Comparison of ENCODE assay signal across 24 cellular contexts in the genomic region with DNA sequence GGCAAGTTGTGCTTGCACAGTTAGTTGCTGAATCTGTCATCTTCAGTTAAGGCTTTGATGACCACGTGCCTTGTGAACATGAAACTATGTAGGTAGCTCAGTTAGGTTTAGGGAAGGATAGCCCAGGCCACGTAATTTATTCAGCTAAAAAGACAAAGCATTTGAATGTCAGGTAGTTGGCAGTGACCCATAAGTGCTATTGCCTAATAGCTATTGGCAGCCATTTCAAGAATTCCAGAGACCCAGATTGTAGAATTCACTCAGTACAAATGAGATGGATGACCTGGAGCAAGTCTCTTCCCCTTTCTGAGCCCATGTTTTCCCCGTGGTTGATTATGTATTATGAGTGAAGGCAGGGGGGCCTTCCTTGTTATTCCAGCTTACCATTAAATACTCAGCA.
"Had no signal": no experiment of that assay in that cellular context is flagged by ENCODE, and none has a peak within 500 bp of the region (broad histone marks: within the 10 kb centered on the region; RNA-seq: fewer than 3 reads in every experiment).

No MANE protein-coding gene starts in this region.

- DNase-seq: cortex of kidney; dorsolateral prefrontal cortex; effector CD8-positive, alpha-beta T cell; gastrocnemius medialis; kidney; left cardiac atrium; left ventricle myocardium inferior; mesendoderm; naive B cell; occipital lobe; retina; spleen; stimulated activated CD4-positive, alpha-beta T cell treated with anti-CD3 and anti-CD28 coated beads, Interleukin-15, amount 100 ng/mL, for 24 hours; stimulated activated CD4-positive, alpha-beta T cell treated with anti-CD3 and anti-CD28 coated beads, Interleukin-1b, Interleukin-23, amount 100 ng/mL, for 48 hours; stimulated activated CD4-positive, alpha-beta T cell treated with anti-CD3 and anti-CD28 coated beads, Interleukin-4, amount 100 ng/mL, for 24 hours; upper lobe of right lung had no signal

- H3K4me1 ChIP-seq: esophagus muscularis mucosa, gastrocnemius medialis, left ventricle myocardium inferior, parathyroid adenoma, prostate gland, tibial nerve, upper lobe of right lung, vagina had no signal

- H3K4me3 ChIP-seq: dorsolateral prefrontal cortex, esophagus muscularis mucosa, gastrocnemius medialis, left ventricle myocardium inferior, lung, prostate gland, spleen, tibial nerve, upper lobe of right lung, vagina had no signal

- ATAC-seq: gastrocnemius medialis; left cardiac atrium; sciatic nerve; stimulated activated memory B cell treated with anti-CD40 and anti-IgM and Interleukin-4, amounts not matched to agents 10 μg/mL and 1 μg/mL and 100 μg/mL, for 72 hours; upper lobe of right lung had no signal

- H3K36me3 ChIP-seq: esophagus muscularis mucosa, gastrocnemius medialis, left ventricle myocardium inferior, prostate gland, spleen, tibial nerve, upper lobe of right lung, vagina had no signal

- H3K9ac ChIP-seq: parathyroid adenoma had no signal

- H3K27me3 ChIP-seq: dorsolateral prefrontal cortex, esophagus muscularis mucosa, gastrocnemius medialis, spleen, tibial nerve, upper lobe of right lung, vagina had no signal

- H2AFZ ChIP-seq: parathyroid adenoma had no signal

- H3K9me3 ChIP-seq: esophagus muscularis mucosa, gastrocnemius medialis, left ventricle myocardium inferior, prostate gland, spleen, tibial nerve, upper lobe of right lung, vagina had no signal

- H3K79me2 ChIP-seq: parathyroid adenoma had no signal

- H3K27ac ChIP-seq: dorsolateral prefrontal cortex, esophagus muscularis mucosa, gastrocnemius medialis, left ventricle myocardium inferior, parathyroid adenoma, prostate gland, tibial nerve, upper lobe of right lung, vagina had no signal
